Comparison of ENCODE assay signal across 8 cellular contexts in genomic region chr13:41352935-41353801, GRCh38. TPM values are rescaled to one million over a fixed set of nuclear protein-coding genes. Genes with fewer than 3 reads are reported as not detected.
DNase-seq lines count a peak whose midpoint lies in the region; ATAC-seq, FAIRE-seq and TF ChIP-seq lines count a peak whose summit lies in the region.

No MANE protein-coding gene starts in this region.

- H3K27me3 Mint-ChIP-seq in activated CD4-positive, alpha-beta memory T cell treated with anti-CD3 and anti-CD28 coated beads, Interleukin-2, amount 10 ng/mL, durations not matched to agents 7 days and 5 days, result no peaks in the 10 kb centered on the region
- H3K27me3 Mint-ChIP-seq in natural killer cell treated with Interleukin-12 subunit alpha and Interleukin-12 subunit beta and Interleukin-15 and Interleukin-18, amount 100 ng/mL, for 72 hours, result no peaks in the 10 kb centered on the region

- no peaks in the 10 kb centered on the region for H3K9me3 Mint-ChIP-seq in activated CD4-positive, alpha-beta memory T cell treated with anti-CD3 and anti-CD28 coated beads, Interleukin-2, amount 10 ng/mL, durations not matched to agents 7 days and 5 days
- no peaks in the 10 kb centered on the region for H3K9me3 Mint-ChIP-seq in natural killer cell treated with Interleukin-12 subunit alpha and Interleukin-12 subunit beta and Interleukin-15 and Interleukin-18, amount 100 ng/mL, for 72 hours

- peaks cover 34% of the 10 kb centered on the region for H3K36me3 Mint-ChIP-seq in activated CD4-positive, alpha-beta memory T cell treated with anti-CD3 and anti-CD28 coated beads, Interleukin-2, amount 10 ng/mL, durations not matched to agents 7 days and 5 days (ENCODE audit: low read depth)
- H3K36me3 Mint-ChIP-seq in natural killer cell treated with Interleukin-12 subunit alpha and Interleukin-12 subunit beta and Interleukin-15 and Interleukin-18, amount 100 ng/mL, for 72 hours, result peaks cover 5% of the 10 kb centered on the region

- POLR2A ChIA-PET in activated CD4-positive, alpha-beta memory T cell treated with anti-CD3 and anti-CD28 coated beads, Interleukin-2, amount 10 ng/mL, durations not matched to agents 7 days and 5 days (lab: Charles Lee), result interaction anchor here (1.0 kb wide), 1 partner anchor 106 kb away, joined by 3 read pairs; no protein-coding TSS in a partner anchor

- H3K27ac Mint-ChIP-seq in activated CD4-positive, alpha-beta memory T cell treated with anti-CD3 and anti-CD28 coated beads, Interleukin-2, amount 10 ng/mL, durations not matched to agents 7 days and 5 days, result peak overlapping the region; percentile 81
- H3K27ac Mint-ChIP-seq in natural killer cell treated with Interleukin-12 subunit alpha and Interleukin-12 subunit beta and Interleukin-15 and Interleukin-18, amount 100 ng/mL, for 72 hours, result peak overlapping the region; percentile 42 to 63

- H3K4me1 Mint-ChIP-seq in activated CD4-positive, alpha-beta memory T cell treated with anti-CD3 and anti-CD28 coated beads, Interleukin-2, amount 10 ng/mL, durations not matched to agents 7 days and 5 days, result peaks cover 49% of the 10 kb centered on the region
- peaks cover 22 to 28% of the 10 kb centered on the region in 2 donors for H3K4me1 Mint-ChIP-seq in natural killer cell treated with Interleukin-12 subunit alpha and Interleukin-12 subunit beta and Interleukin-15 and Interleukin-18, amount 100 ng/mL, for 72 hours (ENCODE audit: low read depth in 2 of 2)

- H3K4me3 ChIP-seq in epithelial cell of esophagus (ENCODE audit: low read length), result no peak overlapping the region

- peak; percentile 76 for TF ChIP-seq CTCF in epithelial cell of esophagus (IDR thresholded peaks at IDR 0.05; ENCODE audit: insufficient read depth, low read depth, low read length, missing control alignments)

- ATAC-seq in natural killer cell treated with Interleukin-12 subunit alpha and Interleukin-12 subunit beta and Interleukin-15 and Interleukin-18, amount 100 ng/mL, for 72 hours, result peak in 1 of 2 donors; percentile 57

- peak; percentile 66 for FAIRE-seq in GM18507 (lab: Jason Lieb, UNC)

- CTCF ChIA-PET in activated CD4-positive, alpha-beta memory T cell treated with anti-CD3 and anti-CD28 coated beads, Interleukin-2, amount 10 ng/mL, durations not matched to agents 7 days and 5 days (lab: Charles Lee), result interaction anchor here (0.9 to 1.2 kb wide), 3 partner anchors 24 to 299 kb away, joined by 3 to 5 read pairs (median 3); no protein-coding TSS in a partner anchor

- H3K4me3 Mint-ChIP-seq in activated CD4-positive, alpha-beta memory T cell treated with anti-CD3 and anti-CD28 coated beads, Interleukin-2, amount 10 ng/mL, durations not matched to agents 7 days and 5 days, result no peak overlapping the region
- H3K4me3 Mint-ChIP-seq in natural killer cell treated with Interleukin-12 subunit alpha and Interleukin-12 subunit beta and Interleukin-15 and Interleukin-18, amount 100 ng/mL, for 72 hours, result no peak overlapping the region

- DNase-seq in Ammon's horn (ENCODE audit: low spot score) (peak; percentile 29), GM18507 (ENCODE audit: extremely low spot score, insufficient read length, low read depth) (peak; percentile 20), NCI-H345 (lab: John Stamatoyannopoulos, UW) (peak; percentile 18), epithelial cell of esophagus (ENCODE audit: low read depth) (peak; percentile 80), NCI-H2029 (lab: John Stamatoyannopoulos, UW) (no peak), occipital lobe (lab: John Stamatoyannopoulos, UW) (no peak)
- peak; percentile 67 for DNase-seq in activated CD4-positive, alpha-beta memory T cell treated with anti-CD3 and anti-CD28 coated beads, Interleukin-2, amount 10 ng/mL, durations not matched to agents 7 days and 5 days
- no peak for DNase-seq in natural killer cell treated with Interleukin-12 subunit alpha and Interleukin-12 subunit beta and Interleukin-15 and Interleukin-18, amount 100 ng/mL, for 72 hours (ENCODE audit: low spot score)

RNA-seq across cellular contexts. Expression of gene NAA16, which starts 42.1 kb away (rescaled TPM):
- 10 to 100 TPM; 28.1 to 28.8 TPM for total RNA-seq in activated CD4-positive, alpha-beta memory T cell treated with anti-CD3 and anti-CD28 coated beads, Interleukin-2, amount 10 ng/mL, durations not matched to agents 7 days and 5 days
- total RNA-seq in natural killer cell treated with Interleukin-12 subunit alpha and Interleukin-12 subunit beta and Interleukin-15 and Interleukin-18, amount 100 ng/mL, for 72 hours, result 10 to 100 TPM; 16.4 to 38.9 TPM
- total RNA-seq in occipital lobe, result 56.9 TPM

Comparison
In these comparisons a context has a peak if more than half of its experiments do, and no peak if none do; other contexts are left out.
1. DNase-seq: peak in Ammon's horn (single experiment), GM18507 (single experiment), NCI-H345 (single experiment), activated CD4-positive, alpha-beta memory T cell treated with anti-CD3 and anti-CD28 coated beads, Interleukin-2, amount 10 ng/mL, durations not matched to agents 7 days and 5 days (single experiment) and epithelial cell of esophagus (single experiment); none in natural killer cell treated with Interleukin-12 subunit alpha and Interleukin-12 subunit beta and Interleukin-15 and Interleukin-18, amount 100 ng/mL, for 72 hours (single experiment), NCI-H2029 (single experiment) and occipital lobe (single experiment).